ENCODE assay signal across 18 cellular contexts in genomic region chr2:45888641-45889040, GRCh38.
DNase-seq lines count a peak whose midpoint lies in the region; ATAC-seq and TF ChIP-seq lines count a peak whose summit lies in the region.
"Had no signal": no experiment of that assay in that cellular context is flagged by ENCODE, and none has a peak within 500 bp of the region (broad histone marks: within the 10 kb centered on the region; RNA-seq: fewer than 3 reads in every experiment).

No MANE protein-coding gene starts in this region.

- H3K9me3 ChIP-seq in lower lobe of right lung = no peaks in the 10 kb centered on the region
- H3K9me3 ChIP-seq: mucosa of descending colon had no signal

- intact Hi-C loops in lower lobe of right lung (cut with DNase I) = no loop called here

- H3K4me1 Mint-ChIP-seq in type B pancreatic cell (ENCODE audit: unreplicated experiment) = peaks cover 38% of the 10 kb centered on the region

- DNase-seq in NCI-H146 treated with DMSO at 0.1 percent for 48 hours (lab: John Stamatoyannopoulos, UW; ENCODE audit: unreplicated experiment) (peak; percentile 14), NCI-H146 (lab: John Stamatoyannopoulos, UW) (no peak), SK-N-DZ (ENCODE audit: low spot score) (peak; percentile 68), lower lobe of right lung (no peak), type B pancreatic cell (ENCODE audit: extremely low spot score, unreplicated experiment) (no peak), NCI-H1105 (lab: John Stamatoyannopoulos, UW) (no peak)
- DNase-seq: activated CD4-positive, CD25-positive, alpha-beta regulatory T cell treated with anti-CD3 and anti-CD28 coated beads, Interleukin-2, amount 50 U/mL, for 72 hours; activated effector memory CD4-positive, alpha-beta T cell treated with anti-CD3 and anti-CD28 coated beads, Interleukin-2, amount 50 U/mL, for 16 hours; C1 segment of cervical spinal cord; Kasumi-1; mucosa of descending colon; PC-3; T-helper 9 cell had no signal

- ATAC-seq in lower lobe of right lung (no peak), GM21423 (IDR thresholded peaks at IDR 0.05; ENCODE audit: unreplicated experiment) (no peak), HG03108 (IDR thresholded peaks at IDR 0.05; ENCODE audit: unreplicated experiment) (no peak)
- ATAC-seq: PC-3 had no signal

- TF ChIP-seq CTCF in lower lobe of right lung (IDR thresholded peaks at IDR 0.05) = no peak
- no peak for TF ChIP-seq CTCF in type B pancreatic cell (conservative IDR thresholded peaks at IDR 0.05)

- H3K4me3 ChIP-seq in lower lobe of right lung = no peak overlapping the region
- H3K4me3 ChIP-seq: mucosa of descending colon, SK-N-MC had no signal

- H3K36me3 Mint-ChIP-seq in type B pancreatic cell = no peaks in the 10 kb centered on the region

- H3K27ac ChIP-seq in lower lobe of right lung = peak overlapping the region; percentile 83
- H3K27ac ChIP-seq: 22Rv1, SK-N-MC had no signal

- peaks cover 2% of the 10 kb centered on the region for H3K27me3 Mint-ChIP-seq in type B pancreatic cell

- no peak overlapping the region for H3K4me3 Mint-ChIP-seq in type B pancreatic cell
- H3K4me3 Mint-ChIP-seq: H9 had no signal

- no peaks in the 10 kb centered on the region for H3K9me3 Mint-ChIP-seq in type B pancreatic cell
- H3K9me3 Mint-ChIP-seq: H9 had no signal

- peak overlapping the region; percentile 41 for H3K27ac Mint-ChIP-seq in type B pancreatic cell
- H3K27ac Mint-ChIP-seq: H9 had no signal

- no peaks in the 10 kb centered on the region for H3K36me3 ChIP-seq in lower lobe of right lung

- no peaks in the 10 kb centered on the region for H3K27me3 ChIP-seq in lower lobe of right lung (ENCODE audit: low read depth)

- peaks cover 95% of the 10 kb centered on the region for H3K4me1 ChIP-seq in lower lobe of right lung

Comparison
In these comparisons a context has a peak if more than half of its experiments do, and no peak if none do; other contexts are left out.
1. DNase-seq: peak in NCI-H146 treated with DMSO at 0.1 percent for 48 hours (single experiment) and SK-N-DZ (single experiment); none in NCI-H146 (single experiment), lower lobe of right lung (single experiment), type B pancreatic cell (single experiment) and NCI-H1105 (single experiment).